In genomic region chr13:60583196-60583908, GRCh38 we compare ENCODE assay signal across 13 cellular contexts.
A peak's percentile ranks its signal among the peaks of the same experiment; 100 is the strongest.
DNase-seq lines count a peak whose midpoint lies in the region; ATAC-seq, FAIRE-seq and TF ChIP-seq lines count a peak whose summit lies in the region.
"Had no signal": no experiment of that assay in that cellular context is flagged by ENCODE, and none has a peak within 500 bp of the region (broad histone marks: within the 10 kb centered on the region; RNA-seq: fewer than 3 reads in every experiment).

No MANE protein-coding gene starts in this region.

- TF ChIP-seq RAD21 in H1 (IDR thresholded peaks at IDR 0.05 in 1 of 2, conservative IDR thresholded peaks at IDR 0.05 in 1 of 2; ENCODE audit: low read depth in 2 of 2, low read length in 2 of 2): peak; percentile 25 to 32; a peak in 2 of 4 replicates

- H3K4me3 ChIP-seq in NB4 (ENCODE audit: low read depth, low read length) (peak overlapping the region; percentile 54), H1 (ENCODE audit: extremely low read depth in 1 of 4, insufficient read depth in 2 of 4, low read depth in 3 of 4, low read length in 4 of 4) (peak overlapping the region in 2 of 4 experiments; percentile 12 to 29; a peak in 1 of 8 replicates), osteoblast (ENCODE audit: insufficient read depth, low read length) (peak overlapping the region; percentile 65)
- no peak overlapping the region for H3K4me3 ChIP-seq in CD8-positive, alpha-beta memory T cell (ENCODE audit: low read length)
- H3K4me3 ChIP-seq: gastroesophageal sphincter, lung, right atrium auricular region had no signal

- no peaks in the 10 kb centered on the region for H4K20me1 ChIP-seq in H1 (replicated peaks in 1 of 2; ENCODE audit: control insufficient read depth in 1 of 2, insufficient read depth in 2 of 2, low read length in 2 of 2)
- H4K20me1 ChIP-seq in osteoblast (ENCODE audit: insufficient read depth, low read length): no peaks in the 10 kb centered on the region

- peaks cover 0 to 2% (median 0%) of the 10 kb centered on the region in 3 donors for H3K4me1 Mint-ChIP-seq in CD8-positive, alpha-beta memory T cell

- H3K23me2 ChIP-seq in H1 (ENCODE audit: low read depth, low read length): no peaks in the 10 kb centered on the region

- peak overlapping the region; percentile 16; the same call in 1 of the 2 replicates for H2BK20ac ChIP-seq in H1 (ENCODE audit: low read length)

- TF ChIP-seq POLR2A in NB4 (IDR thresholded peaks at IDR 0.05; ENCODE audit: extremely low read depth, insufficient read length) (no peak), H1 (IDR thresholded peaks at IDR 0.05; ENCODE audit: control extremely low read depth in 1 of 2, low read depth in 2 of 2, low read length in 2 of 2) (no peak)

- peak; percentile 52 for DNase-seq in ELF-1 (ENCODE audit: low read depth, low spot score)
- DNase-seq in NB4 (ENCODE audit: low read depth): peak; percentile 93
- no peak for DNase-seq in H1 (ENCODE audit: low read depth in 1 of 2, low spot score in 2 of 2)
- DNase-seq in osteoblast (ENCODE audit: insufficient read length, low spot score, missing footprints): peak; percentile 66
- DNase-seq in anterior cingulate cortex (lab: John Stamatoyannopoulos, UW): no peak
- no peak for DNase-seq in CD8-positive, alpha-beta memory T cell
- DNase-seq: NCI-H82 had no signal

- CTCF ChIA-PET in H1 (lab: Charles Lee; ENCODE audit: partially characterized antibody): interaction anchor here (0.7 to 1.9 kb wide), 10 partner anchors 11 to 423 kb away, joined by 3 to 9 read pairs (median 4); no protein-coding TSS in a partner anchor
- CTCF ChIA-PET in CD8-positive, alpha-beta memory T cell (lab: Charles Lee): no interaction called here

- peak overlapping the region; percentile 86 for H4K5ac ChIP-seq in H1 (ENCODE audit: insufficient read length, low read depth, low read length)

- peaks cover 0 to 3% (median 1%) of the 10 kb centered on the region in 5 donors for H3K9me3 Mint-ChIP-seq in CD8-positive, alpha-beta memory T cell

- peak overlapping the region; percentile 45 to 48; a peak in 3 of 4 replicates for H3K4me2 ChIP-seq in H1 (ENCODE audit: insufficient read depth in 1 of 2, low read depth in 2 of 2, low read length in 2 of 2)
- peak overlapping the region; percentile 87 for H3K4me2 ChIP-seq in osteoblast (ENCODE audit: insufficient read depth, low read length)

- H2AFZ ChIP-seq in H1 (ENCODE audit: low read length) (no peak overlapping the region), osteoblast (ENCODE audit: low read length) (peak overlapping the region; percentile 84)

- no peak overlapping the region for H4K8ac ChIP-seq in H1 (ENCODE audit: extremely low read depth, insufficient read depth, low read length)

- H3K36me3 Mint-ChIP-seq in CD8-positive, alpha-beta memory T cell: peaks cover 0 to 1% (median 0%) of the 10 kb centered on the region in 3 donors

- peak overlapping the region; percentile 91 for H2BK120ac ChIP-seq in H1 (replicated peaks; ENCODE audit: low read depth, low read length)

- H3K27me3 ChIP-seq in H1 (replicated peaks in 1 of 4; ENCODE audit: control insufficient read depth in 3 of 4, extremely low read depth in 1 of 4, insufficient read depth in 3 of 4, low read length in 3 of 4) (no peaks in the 10 kb centered on the region), osteoblast (ENCODE audit: insufficient read depth, low read length) (no peaks in the 10 kb centered on the region)
- H3K27me3 ChIP-seq in CD8-positive, alpha-beta memory T cell (ENCODE audit: insufficient read depth, low read length, poor library complexity, severe bottlenecking): no peaks in the 10 kb centered on the region
- H3K27me3 ChIP-seq: gastroesophageal sphincter, right atrium auricular region had no signal

- H3K56ac ChIP-seq in H1 (replicated peaks; ENCODE audit: insufficient read length, low read depth, low read length): peak overlapping the region; percentile 62

- TF ChIP-seq CTCF in NB4 (IDR thresholded peaks at IDR 0.05; ENCODE audit: low read depth, low read length) (peak; percentile 23), H1 (IDR thresholded peaks at IDR 0.05; ENCODE audit: control extremely low read depth in 1 of 3, insufficient read depth in 1 of 3, low read depth in 1 of 3, low read length in 3 of 3) (peak in 1 of 3 experiments; percentile 55; a peak in 2 of 4 replicates), osteoblast (IDR thresholded peaks at IDR 0.05; ENCODE audit: extremely low read depth, low read depth, low read length) (peak; percentile 43)

- H2BK5ac ChIP-seq in H1 (ENCODE audit: low read depth, low read length): peak overlapping the region; percentile 88

- POLR2A ChIA-PET in H1 (lab: Charles Lee; ENCODE audit: partially characterized antibody): interaction anchor here (0.8 to 2.8 kb wide), 4 partner anchors 8 to 16 kb away, joined by 3 to 16 read pairs (median 9); no protein-coding TSS in a partner anchor
- POLR2A ChIA-PET in CD8-positive, alpha-beta memory T cell (lab: Charles Lee): no interaction called here

- H3K4me1 ChIP-seq in H1 (replicated peaks in 1 of 4; ENCODE audit: control insufficient read depth in 3 of 4, insufficient read depth in 4 of 4, low read length in 3 of 4) (peaks cover 9 to 23% (median 15%) of the 10 kb centered on the region in 4 experiments), osteoblast (ENCODE audit: insufficient read depth, low read length) (peaks cover 26% of the 10 kb centered on the region)
- no peaks in the 10 kb centered on the region for H3K4me1 ChIP-seq in CD8-positive, alpha-beta memory T cell (ENCODE audit: insufficient read depth, low read length)
- H3K4me1 ChIP-seq: gastroesophageal sphincter, right atrium auricular region had no signal

- H3K23ac ChIP-seq in H1 (ENCODE audit: insufficient read length): no peak overlapping the region

- H3K18ac ChIP-seq in H1 (ENCODE audit: extremely low read depth, low read length): peak overlapping the region; percentile 84; the same call in 1 of the 2 replicates

- H3K27ac ChIP-seq in H1 (ENCODE audit: low read depth, low read length) (peak overlapping the region; percentile 31; the same call in 1 of the 2 replicates), osteoblast (ENCODE audit: low read depth, low read length) (peak overlapping the region; percentile 93)
- H3K27ac ChIP-seq in CD8-positive, alpha-beta memory T cell (ENCODE audit: low read depth, low read length): no peak overlapping the region
- H3K27ac ChIP-seq: gastroesophageal sphincter, right atrium auricular region had no signal

- peak; percentile 95 for FAIRE-seq in H1 (lab: Jason Lieb, UNC)
- FAIRE-seq: bronchial epithelial cell had no signal

- 0 out of 2 replicates have a peak overlapping the region, but pooled peaks have one; percentile 74 for H2BK15ac ChIP-seq in H1 (ENCODE audit: low read length)

- no peak overlapping the region for H3K4ac ChIP-seq in H1 (replicated peaks; ENCODE audit: insufficient read length, low read depth, low read length)

- peak overlapping the region; percentile 89; the same call in 1 of the 2 replicates for H2AK5ac ChIP-seq in H1 (ENCODE audit: low read depth, low read length)

- peaks cover 0 to 6% of the 10 kb centered on the region in 2 donors for H3K27me3 Mint-ChIP-seq in CD8-positive, alpha-beta memory T cell

- no peak overlapping the region for H3K9ac ChIP-seq in H1 (replicated peaks in 1 of 4; ENCODE audit: extremely low read depth in 1 of 4, low read depth in 3 of 4, low read length in 3 of 4)

- H3K36me3 ChIP-seq in H1 (ENCODE audit: control insufficient read depth in 2 of 4, insufficient read depth in 4 of 4, low read length in 3 of 4): no peaks in the 10 kb centered on the region
- H3K36me3 ChIP-seq in osteoblast (ENCODE audit: insufficient read depth, low read length): no peaks in the 10 kb centered on the region
- no peaks in the 10 kb centered on the region for H3K36me3 ChIP-seq in CD8-positive, alpha-beta memory T cell (ENCODE audit: insufficient read depth, low read length)
- H3K36me3 ChIP-seq: gastroesophageal sphincter, right atrium auricular region had no signal

- WGBS in H1 (ENCODE audit: extremely low coverage in 1 of 2, insufficient coverage in 1 of 2, insufficient read length in 1 of 2, insufficient replicate concordance in 2 of 2, low coverage in 1 of 2, low lambda C conversion rate in 2 of 2, missing lambda C conversion rate in 1 of 2), 2 experiments: 41% methylated on average over 9 of the region's 9 CpGs; no CpG with 5 or more reads in 1 of the 2 experiments

- no peaks in the 10 kb centered on the region for H3K79me2 ChIP-seq in H1 (ENCODE audit: control insufficient read depth in 1 of 2, insufficient read depth in 2 of 2, low read length in 2 of 2)
- H3K79me2 ChIP-seq in osteoblast (ENCODE audit: insufficient read depth, low read length): no peaks in the 10 kb centered on the region

- peaks cover 7 to 8% of the 10 kb centered on the region in 2 experiments; a peak in 2 of 4 replicates for H3K9me3 ChIP-seq in H1 (ENCODE audit: insufficient read depth in 2 of 2, low read depth in 1 of 2, low read length in 1 of 2)
- no peaks in the 10 kb centered on the region for H3K9me3 ChIP-seq in osteoblast (ENCODE audit: low read depth, low read length)
- H3K9me3 ChIP-seq in CD8-positive, alpha-beta memory T cell (ENCODE audit: low read length): no peaks in the 10 kb centered on the region
- H3K9me3 ChIP-seq: right atrium auricular region had no signal

- H3K27ac Mint-ChIP-seq in CD8-positive, alpha-beta memory T cell: no peak overlapping the region

- H3K79me1 ChIP-seq in H1 (ENCODE audit: low read depth, low read length): no peaks in the 10 kb centered on the region

- H2BK12ac ChIP-seq in H1 (ENCODE audit: low read depth, low read length): peak overlapping the region; percentile 85

- H4K91ac ChIP-seq in H1 (replicated peaks; ENCODE audit: insufficient read length, low read length): peak overlapping the region; percentile 93

- H3K4me3 Mint-ChIP-seq in CD8-positive, alpha-beta memory T cell: no peak overlapping the region

- ATAC-seq in HG02981 (IDR thresholded peaks at IDR 0.05; ENCODE audit: unreplicated experiment): no peak
- ATAC-seq in GM18867 (IDR thresholded peaks at IDR 0.05; ENCODE audit: unreplicated experiment): no peak
- ATAC-seq: gastroesophageal sphincter had no signal

- H3K14ac ChIP-seq in H1 (ENCODE audit: insufficient read length): no peak overlapping the region

- no peak for TF ChIP-seq EP300 in H1 (IDR thresholded peaks at IDR 0.05; ENCODE audit: borderline replicate concordance in 1 of 2, low read depth in 2 of 2, low read length in 2 of 2)

TF ChIP-seq in H1, 55 proteins besides CTCF, POLR2A, EP300 and RAD21 (continues in another document):
- TF ChIP-seq JUND (IDR thresholded peaks at IDR 0.05; ENCODE audit: low read length): no peak
- TF ChIP-seq POU5F1 (IDR thresholded peaks at IDR 0.05; ENCODE audit: low read depth, low read length): peak; percentile 88
- TF ChIP-seq RFX5 (IDR thresholded peaks at IDR 0.05; ENCODE audit: borderline replicate concordance, low read depth, low read length): no peak
- no peak for TF ChIP-seq NRF1 (IDR thresholded peaks at IDR 0.05; ENCODE audit: low read depth, low read length)
- TF ChIP-seq CBX5 (IDR thresholded peaks at IDR 0.05; ENCODE audit: low read depth, low read length): no peak
- no peak for TF ChIP-seq BCL11A (IDR thresholded peaks at IDR 0.05; ENCODE audit: low read depth in 2 of 2, low read length in 2 of 2)
- 0 out of 2 replicates have a peak, but pooled peaks have one; percentile 31 for TF ChIP-seq SP1 (IDR thresholded peaks at IDR 0.05; ENCODE audit: low read depth, low read length)
- no peak for TF ChIP-seq YY1 (IDR thresholded peaks at IDR 0.05; ENCODE audit: low read depth, low read length)

Comparison
In these comparisons a context has a peak if more than half of its experiments do, and no peak if none do; other contexts are left out.
1. DNase-seq: peak in ELF-1 (single experiment), NB4 (single experiment) and osteoblast (single experiment); none in H1 (0 of 2), anterior cingulate cortex (0 of 58) and CD8-positive, alpha-beta memory T cell (0 of 5).